19 cellular contexts compared by ENCODE assay signal in genomic region chr4:85569730-85570299, GRCh38.
DNase-seq lines count a peak whose midpoint lies in the region; ATAC-seq and TF ChIP-seq lines count a peak whose summit lies in the region.
"Had no signal": no experiment of that assay in that cellular context is flagged by ENCODE, and none has a peak within 500 bp of the region (broad histone marks: within the 10 kb centered on the region; RNA-seq: fewer than 3 reads in every experiment).

No MANE protein-coding gene starts in this region.

- H3K4me1 Mint-ChIP-seq in naive B cell: peaks cover 18 to 33% (median 24%) of the 10 kb centered on the region in 3 donors

- no peak for TF ChIP-seq CTCF in transverse colon (IDR thresholded peaks at IDR 0.05)
- TF ChIP-seq CTCF in smooth muscle cell (IDR thresholded peaks at IDR 0.05; ENCODE audit: borderline replicate concordance, insufficient read depth, poor library complexity, severe bottlenecking): no peak

- no peaks in the 10 kb centered on the region for H4K20me1 ChIP-seq in smooth muscle cell (ENCODE audit: low read depth)
- H4K20me1 ChIP-seq: BLaER1 had no signal

- H3K9me3 Mint-ChIP-seq in naive B cell: no peaks in the 10 kb centered on the region

- in situ Hi-C loops in transverse colon (cut with MboI; ENCODE audit: low pct_ligation_motif_present in 1 of 4, low pct_unique_long_range_greater_than_20kb in 1 of 4, low sequenced_read_pairs in 3 of 4): no loop called here

- intact Hi-C loops in transverse colon (cut with DNase I; ENCODE audit: low total_unique reads): no loop called here

- H3K27me3 ChIP-seq in transverse colon (no peaks in the 10 kb centered on the region), smooth muscle cell (ENCODE audit: low read depth) (no peaks in the 10 kb centered on the region)
- H3K27me3 ChIP-seq: BLaER1, heart right ventricle, uterus had no signal

- H3K9ac ChIP-seq in smooth muscle cell (ENCODE audit: low read depth): no peak overlapping the region
- H3K9ac ChIP-seq: BLaER1, GM23248 had no signal

- no peak for TF ChIP-seq EP300 in transverse colon (IDR thresholded peaks at IDR 0.05; ENCODE audit: low read depth)

- no peaks in the 10 kb centered on the region for H3K27me3 Mint-ChIP-seq in naive B cell
- H3K27me3 Mint-ChIP-seq: activated naive CD8-positive, alpha-beta T cell had no signal

- 70 to 80% methylated on average over 2 of the region's 2 CpGs for WGBS in transverse colon (ENCODE audit: low coverage in 1 of 2), 2 donors
- WGBS in smooth muscle cell (ENCODE audit: low lambda C conversion rate): 78% methylated on average over 2 of the region's 2 CpGs

- no peak for TF ChIP-seq POLR2A in transverse colon (IDR thresholded peaks at IDR 0.05)

- H3K4me3 ChIP-seq in transverse colon: no peak overlapping the region
- H3K4me3 ChIP-seq in smooth muscle cell: no peak overlapping the region
- H3K4me3 ChIP-seq: BLaER1, GM23248, heart right ventricle, uterus had no signal

- peaks cover 0 to 19% of the 10 kb centered on the region in 2 donors for H3K36me3 Mint-ChIP-seq in naive B cell
- H3K36me3 Mint-ChIP-seq: activated naive CD8-positive, alpha-beta T cell had no signal

- no peaks in the 10 kb centered on the region for H3K4me1 ChIP-seq in transverse colon
- no peaks in the 10 kb centered on the region for H3K4me1 ChIP-seq in smooth muscle cell (ENCODE audit: low read depth)
- H3K4me1 ChIP-seq: uterus had no signal

- H3K79me2 ChIP-seq in smooth muscle cell (ENCODE audit: low read depth): no peaks in the 10 kb centered on the region

- no peak overlapping the region for H3K4me2 ChIP-seq in smooth muscle cell
- H3K4me2 ChIP-seq: BLaER1 had no signal

- ATAC-seq in GM18868 (IDR thresholded peaks at IDR 0.05; ENCODE audit: unreplicated experiment): peak; percentile 65
- peak; percentile 67 for ATAC-seq in GM21786 (IDR thresholded peaks at IDR 0.05; ENCODE audit: unreplicated experiment)
- peak; percentile 53 for ATAC-seq in HG03565 (IDR thresholded peaks at IDR 0.05; ENCODE audit: unreplicated experiment)
- no peak for ATAC-seq in naive B cell (ENCODE audit: low read depth in 2 of 2)
- ATAC-seq: heart right ventricle, HepG2, left cardiac atrium had no signal

- no peaks in the 10 kb centered on the region for H3F3A ChIP-seq in smooth muscle cell (ENCODE audit: low read depth)

- DNase-seq in naive B cell: no peak
- DNase-seq in transverse colon: no peak
- DNase-seq in NCI-H82 (lab: John Stamatoyannopoulos, UW): no peak
- no peak for DNase-seq in smooth muscle cell (lab: John Stamatoyannopoulos, UW; ENCODE audit: unreplicated experiment)
- no peak for DNase-seq in activated CD4-positive, CD25-positive, alpha-beta regulatory T cell (lab: John Stamatoyannopoulos, UW)
- DNase-seq: activated CD4-positive, CD25-positive, alpha-beta regulatory T cell treated with anti-CD3 and anti-CD28 coated beads, Interleukin-2, amount 50 U/mL, for 72 hours; GM23248; heart right ventricle; left cardiac atrium; NCI-H1092; NCI-H226; T-helper 1 cell; uterus had no signal

- H3K36me3 ChIP-seq in transverse colon (no peaks in the 10 kb centered on the region), smooth muscle cell (ENCODE audit: low read depth) (no peaks in the 10 kb centered on the region)
- H3K36me3 ChIP-seq: BLaER1, uterus had no signal

- H2AFZ ChIP-seq in smooth muscle cell (ENCODE audit: low read depth): no peak overlapping the region
- H2AFZ ChIP-seq: GM23248 had no signal

- peak overlapping the region in 4 of 8 donors; percentile 14 to 84 (median 48) for H3K4me3 Mint-ChIP-seq in naive B cell
- H3K4me3 Mint-ChIP-seq: activated naive CD8-positive, alpha-beta T cell had no signal

- H3K9me3 ChIP-seq in transverse colon (no peaks in the 10 kb centered on the region), smooth muscle cell (replicated peaks; ENCODE audit: low read depth) (no peaks in the 10 kb centered on the region)
- H3K9me3 ChIP-seq: BLaER1, heart right ventricle, uterus had no signal

- H3K27ac ChIP-seq in transverse colon (no peak overlapping the region), smooth muscle cell (ENCODE audit: low read depth) (no peak overlapping the region)
- H3K27ac ChIP-seq: BLaER1, GM23248, uterus had no signal

- peak overlapping the region in 5 of 6 donors; percentile 84 to 92 (median 91) for H3K27ac Mint-ChIP-seq in naive B cell
- H3K27ac Mint-ChIP-seq: activated naive CD8-positive, alpha-beta T cell had no signal

Comparison
In these comparisons a context has a peak if more than half of its experiments do, and no peak if none do; other contexts are left out.
1. ATAC-seq: peak in GM18868 (single experiment), GM21786 (single experiment) and HG03565 (single experiment); none in naive B cell (0 of 2).